ENCODE assay signal across 1 cellular context in the genomic region with DNA sequence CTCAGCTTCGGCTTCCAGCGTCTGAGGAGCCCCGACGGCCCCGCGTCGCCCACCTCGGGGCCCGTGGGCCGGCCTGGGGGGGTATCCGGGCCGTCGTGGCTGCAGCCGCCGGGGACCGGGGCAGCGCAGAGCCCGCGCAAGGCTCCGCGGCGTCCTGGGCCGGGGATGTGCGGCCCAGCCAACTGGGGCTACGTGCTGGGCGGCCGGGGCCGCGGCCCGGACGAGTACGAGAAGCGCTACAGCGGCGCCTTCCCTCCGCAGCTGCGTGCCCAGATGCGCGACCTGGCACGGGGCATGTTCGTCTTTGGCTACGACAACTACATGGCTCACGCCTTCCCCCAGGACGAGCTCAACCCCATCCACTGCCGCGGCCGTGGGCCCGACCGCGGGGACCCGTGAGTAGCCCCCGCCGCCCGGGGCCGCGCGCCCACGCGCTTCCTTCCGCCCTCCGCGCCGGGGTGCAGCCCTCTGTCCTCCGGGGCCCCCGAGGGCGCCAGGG.
TF ChIP-seq lines count a peak whose summit lies in the region.

No MANE protein-coding gene starts in this region.

TF ChIP-seq in K562, 482 proteins besides CTCF, POLR2A, EP300 and RAD21 (continued from another document and continues in another):
- TF ChIP-seq, protein P1, sequence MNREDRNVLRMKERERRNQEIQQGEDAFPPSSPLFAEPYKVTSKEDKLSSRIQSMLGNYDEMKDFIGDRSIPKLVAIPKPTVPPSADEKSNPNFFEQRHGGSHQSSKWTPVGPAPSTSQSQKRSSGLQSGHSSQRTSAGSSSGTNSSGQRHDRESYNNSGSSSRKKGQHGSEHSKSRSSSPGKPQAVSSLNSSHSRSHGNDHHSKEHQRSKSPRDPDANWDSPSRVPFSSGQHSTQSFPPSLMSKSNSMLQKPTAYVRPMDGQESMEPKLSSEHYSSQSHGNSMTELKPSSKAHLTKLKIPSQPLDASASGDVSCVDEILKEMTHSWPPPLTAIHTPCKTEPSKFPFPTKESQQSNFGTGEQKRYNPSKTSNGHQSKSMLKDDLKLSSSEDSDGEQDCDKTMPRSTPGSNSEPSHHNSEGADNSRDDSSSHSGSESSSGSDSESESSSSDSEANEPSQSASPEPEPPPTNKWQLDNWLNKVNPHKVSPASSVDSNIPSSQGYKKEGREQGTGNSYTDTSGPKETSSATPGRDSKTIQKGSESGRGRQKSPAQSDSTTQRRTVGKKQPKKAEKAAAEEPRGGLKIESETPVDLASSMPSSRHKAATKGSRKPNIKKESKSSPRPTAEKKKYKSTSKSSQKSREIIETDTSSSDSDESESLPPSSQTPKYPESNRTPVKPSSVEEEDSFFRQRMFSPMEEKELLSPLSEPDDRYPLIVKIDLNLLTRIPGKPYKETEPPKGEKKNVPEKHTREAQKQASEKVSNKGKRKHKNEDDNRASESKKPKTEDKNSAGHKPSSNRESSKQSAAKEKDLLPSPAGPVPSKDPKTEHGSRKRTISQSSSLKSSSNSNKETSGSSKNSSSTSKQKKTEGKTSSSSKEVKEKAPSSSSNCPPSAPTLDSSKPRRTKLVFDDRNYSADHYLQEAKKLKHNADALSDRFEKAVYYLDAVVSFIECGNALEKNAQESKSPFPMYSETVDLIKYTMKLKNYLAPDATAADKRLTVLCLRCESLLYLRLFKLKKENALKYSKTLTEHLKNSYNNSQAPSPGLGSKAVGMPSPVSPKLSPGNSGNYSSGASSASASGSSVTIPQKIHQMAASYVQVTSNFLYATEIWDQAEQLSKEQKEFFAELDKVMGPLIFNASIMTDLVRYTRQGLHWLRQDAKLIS (CRISPR knock-in tag; IDR thresholded peaks at IDR 0.05): peak; percentile 80; the same call in 1 of the 2 replicates
- TF ChIP-seq SMARCA4 (IDR thresholded peaks at IDR 0.05) (no peak), HMGXB4 (CRISPR knock-in tag; IDR thresholded peaks at IDR 0.05) (peak; percentile 49; the same call in 1 of the 2 replicates), NRF1 (conservative IDR thresholded peaks at IDR 0.05 in 1 of 2, IDR thresholded peaks at IDR 0.05 in 1 of 2) (no peak), ZNF143 (CRISPR knock-in tag; IDR thresholded peaks at IDR 0.05) (peak; percentile 28; the same call in 1 of the 2 replicates), DIDO1 (tag; IDR thresholded peaks at IDR 0.05; ENCODE audit: low read depth) (no peak), THRB (CRISPR knock-in tag; conservative IDR thresholded peaks at IDR 0.05) (no peak), DEAF1 (CRISPR knock-in tag; IDR thresholded peaks at IDR 0.05) (no peak), SMARCC2 (IDR thresholded peaks at IDR 0.05; ENCODE audit: low read depth) (no peak), THAP12 (CRISPR knock-in tag; IDR thresholded peaks at IDR 0.05) (no peak), SMAD1 (IDR thresholded peaks at IDR 0.05; ENCODE audit: low read depth, low read length, partially characterized antibody) (no peak), ZFX (CRISPR knock-in tag; IDR thresholded peaks at IDR 0.05) (peak; percentile 72), POLR3A (IDR thresholded peaks at IDR 0.05; ENCODE audit: borderline replicate concordance, extremely low read depth, insufficient read depth, insufficient read length) (no peak), ETV5 (CRISPR knock-in tag; IDR thresholded peaks at IDR 0.05; ENCODE audit: low read depth) (peak; percentile 61; the same call in 1 of the 2 replicates), ZNF655 (CRISPR knock-in tag; IDR thresholded peaks at IDR 0.05) (no peak), SRSF1 (IDR thresholded peaks at IDR 0.05; ENCODE audit: low read depth, low read length) (no peak)
- TF ChIP-seq, protein P2, sequence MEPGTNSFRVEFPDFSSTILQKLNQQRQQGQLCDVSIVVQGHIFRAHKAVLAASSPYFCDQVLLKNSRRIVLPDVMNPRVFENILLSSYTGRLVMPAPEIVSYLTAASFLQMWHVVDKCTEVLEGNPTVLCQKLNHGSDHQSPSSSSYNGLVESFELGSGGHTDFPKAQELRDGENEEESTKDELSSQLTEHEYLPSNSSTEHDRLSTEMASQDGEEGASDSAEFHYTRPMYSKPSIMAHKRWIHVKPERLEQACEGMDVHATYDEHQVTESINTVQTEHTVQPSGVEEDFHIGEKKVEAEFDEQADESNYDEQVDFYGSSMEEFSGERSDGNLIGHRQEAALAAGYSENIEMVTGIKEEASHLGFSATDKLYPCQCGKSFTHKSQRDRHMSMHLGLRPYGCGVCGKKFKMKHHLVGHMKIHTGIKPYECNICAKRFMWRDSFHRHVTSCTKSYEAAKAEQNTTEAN (CRISPR knock-in tag; IDR thresholded peaks at IDR 0.05): 0 out of 2 replicates have a peak, but pooled peaks have one; percentile 53
- TF ChIP-seq, protein P3, sequence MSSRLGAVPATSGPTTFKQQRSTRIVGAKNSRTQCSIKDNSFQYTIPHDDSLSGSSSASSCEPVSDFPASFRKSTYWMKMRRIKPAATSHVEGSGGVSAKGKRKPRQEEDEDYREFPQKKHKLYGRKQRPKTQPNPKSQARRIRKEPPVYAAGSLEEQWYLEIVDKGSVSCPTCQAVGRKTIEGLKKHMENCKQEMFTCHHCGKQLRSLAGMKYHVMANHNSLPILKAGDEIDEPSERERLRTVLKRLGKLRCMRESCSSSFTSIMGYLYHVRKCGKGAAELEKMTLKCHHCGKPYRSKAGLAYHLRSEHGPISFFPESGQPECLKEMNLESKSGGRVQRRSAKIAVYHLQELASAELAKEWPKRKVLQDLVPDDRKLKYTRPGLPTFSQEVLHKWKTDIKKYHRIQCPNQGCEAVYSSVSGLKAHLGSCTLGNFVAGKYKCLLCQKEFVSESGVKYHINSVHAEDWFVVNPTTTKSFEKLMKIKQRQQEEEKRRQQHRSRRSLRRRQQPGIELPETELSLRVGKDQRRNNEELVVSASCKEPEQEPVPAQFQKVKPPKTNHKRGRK (tag; IDR thresholded peaks at IDR 0.05): no peak
- TF ChIP-seq, protein P4, sequence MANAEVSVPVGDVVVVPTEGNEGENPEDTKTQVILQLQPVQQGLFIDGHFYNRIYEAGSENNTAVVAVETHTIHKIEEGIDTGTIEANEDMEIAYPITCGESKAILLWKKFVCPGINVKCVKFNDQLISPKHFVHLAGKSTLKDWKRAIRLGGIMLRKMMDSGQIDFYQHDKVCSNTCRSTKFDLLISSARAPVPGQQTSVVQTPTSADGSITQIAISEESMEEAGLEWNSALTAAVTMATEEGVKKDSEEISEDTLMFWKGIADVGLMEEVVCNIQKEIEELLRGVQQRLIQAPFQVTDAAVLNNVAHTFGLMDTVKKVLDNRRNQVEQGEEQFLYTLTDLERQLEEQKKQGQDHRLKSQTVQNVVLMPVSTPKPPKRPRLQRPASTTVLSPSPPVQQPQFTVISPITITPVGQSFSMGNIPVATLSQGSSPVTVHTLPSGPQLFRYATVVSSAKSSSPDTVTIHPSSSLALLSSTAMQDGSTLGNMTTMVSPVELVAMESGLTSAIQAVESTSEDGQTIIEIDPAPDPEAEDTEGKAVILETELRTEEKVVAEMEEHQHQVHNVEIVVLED (CRISPR knock-in tag; IDR thresholded peaks at IDR 0.05): 0 out of 2 replicates have a peak, but pooled peaks have one; percentile 23
- TF ChIP-seq, protein P5, sequence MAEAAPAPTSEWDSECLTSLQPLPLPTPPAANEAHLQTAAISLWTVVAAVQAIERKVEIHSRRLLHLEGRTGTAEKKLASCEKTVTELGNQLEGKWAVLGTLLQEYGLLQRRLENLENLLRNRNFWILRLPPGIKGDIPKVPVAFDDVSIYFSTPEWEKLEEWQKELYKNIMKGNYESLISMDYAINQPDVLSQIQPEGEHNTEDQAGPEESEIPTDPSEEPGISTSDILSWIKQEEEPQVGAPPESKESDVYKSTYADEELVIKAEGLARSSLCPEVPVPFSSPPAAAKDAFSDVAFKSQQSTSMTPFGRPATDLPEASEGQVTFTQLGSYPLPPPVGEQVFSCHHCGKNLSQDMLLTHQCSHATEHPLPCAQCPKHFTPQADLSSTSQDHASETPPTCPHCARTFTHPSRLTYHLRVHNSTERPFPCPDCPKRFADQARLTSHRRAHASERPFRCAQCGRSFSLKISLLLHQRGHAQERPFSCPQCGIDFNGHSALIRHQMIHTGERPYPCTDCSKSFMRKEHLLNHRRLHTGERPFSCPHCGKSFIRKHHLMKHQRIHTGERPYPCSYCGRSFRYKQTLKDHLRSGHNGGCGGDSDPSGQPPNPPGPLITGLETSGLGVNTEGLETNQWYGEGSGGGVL (CRISPR knock-in tag; IDR thresholded peaks at IDR 0.05): no peak
- TF ChIP-seq, protein P6, sequence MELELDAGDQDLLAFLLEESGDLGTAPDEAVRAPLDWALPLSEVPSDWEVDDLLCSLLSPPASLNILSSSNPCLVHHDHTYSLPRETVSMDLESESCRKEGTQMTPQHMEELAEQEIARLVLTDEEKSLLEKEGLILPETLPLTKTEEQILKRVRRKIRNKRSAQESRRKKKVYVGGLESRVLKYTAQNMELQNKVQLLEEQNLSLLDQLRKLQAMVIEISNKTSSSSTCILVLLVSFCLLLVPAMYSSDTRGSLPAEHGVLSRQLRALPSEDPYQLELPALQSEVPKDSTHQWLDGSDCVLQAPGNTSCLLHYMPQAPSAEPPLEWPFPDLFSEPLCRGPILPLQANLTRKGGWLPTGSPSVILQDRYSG (tag; conservative IDR thresholded peaks at IDR 0.05; ENCODE audit: low read depth): no peak
- TF ChIP-seq, protein P7, sequence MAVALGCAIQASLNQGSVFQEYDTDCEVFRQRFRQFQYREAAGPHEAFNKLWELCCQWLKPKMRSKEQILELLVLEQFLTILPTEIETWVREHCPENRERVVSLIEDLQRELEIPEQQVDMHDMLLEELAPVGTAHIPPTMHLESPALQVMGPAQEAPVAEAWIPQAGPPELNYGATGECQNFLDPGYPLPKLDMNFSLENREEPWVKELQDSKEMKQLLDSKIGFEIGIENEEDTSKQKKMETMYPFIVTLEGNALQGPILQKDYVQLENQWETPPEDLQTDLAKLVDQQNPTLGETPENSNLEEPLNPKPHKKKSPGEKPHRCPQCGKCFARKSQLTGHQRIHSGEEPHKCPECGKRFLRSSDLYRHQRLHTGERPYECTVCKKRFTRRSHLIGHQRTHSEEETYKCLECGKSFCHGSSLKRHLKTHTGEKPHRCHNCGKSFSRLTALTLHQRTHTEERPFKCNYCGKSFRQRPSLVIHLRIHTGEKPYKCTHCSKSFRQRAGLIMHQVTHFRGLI (CRISPR knock-in tag; IDR thresholded peaks at IDR 0.05): no peak
- TF ChIP-seq, protein P8, sequence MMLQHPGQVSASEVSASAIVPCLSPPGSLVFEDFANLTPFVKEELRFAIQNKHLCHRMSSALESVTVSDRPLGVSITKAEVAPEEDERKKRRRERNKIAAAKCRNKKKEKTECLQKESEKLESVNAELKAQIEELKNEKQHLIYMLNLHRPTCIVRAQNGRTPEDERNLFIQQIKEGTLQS (IDR thresholded peaks at IDR 0.05): no peak
- TF ChIP-seq, protein P8 (CRISPR knock-in tag; conservative IDR thresholded peaks at IDR 0.05): 0 out of 2 replicates have a peak, but pooled peaks have one; percentile 1
